ENCODE assay signal across 8 cellular contexts in the genomic region with DNA sequence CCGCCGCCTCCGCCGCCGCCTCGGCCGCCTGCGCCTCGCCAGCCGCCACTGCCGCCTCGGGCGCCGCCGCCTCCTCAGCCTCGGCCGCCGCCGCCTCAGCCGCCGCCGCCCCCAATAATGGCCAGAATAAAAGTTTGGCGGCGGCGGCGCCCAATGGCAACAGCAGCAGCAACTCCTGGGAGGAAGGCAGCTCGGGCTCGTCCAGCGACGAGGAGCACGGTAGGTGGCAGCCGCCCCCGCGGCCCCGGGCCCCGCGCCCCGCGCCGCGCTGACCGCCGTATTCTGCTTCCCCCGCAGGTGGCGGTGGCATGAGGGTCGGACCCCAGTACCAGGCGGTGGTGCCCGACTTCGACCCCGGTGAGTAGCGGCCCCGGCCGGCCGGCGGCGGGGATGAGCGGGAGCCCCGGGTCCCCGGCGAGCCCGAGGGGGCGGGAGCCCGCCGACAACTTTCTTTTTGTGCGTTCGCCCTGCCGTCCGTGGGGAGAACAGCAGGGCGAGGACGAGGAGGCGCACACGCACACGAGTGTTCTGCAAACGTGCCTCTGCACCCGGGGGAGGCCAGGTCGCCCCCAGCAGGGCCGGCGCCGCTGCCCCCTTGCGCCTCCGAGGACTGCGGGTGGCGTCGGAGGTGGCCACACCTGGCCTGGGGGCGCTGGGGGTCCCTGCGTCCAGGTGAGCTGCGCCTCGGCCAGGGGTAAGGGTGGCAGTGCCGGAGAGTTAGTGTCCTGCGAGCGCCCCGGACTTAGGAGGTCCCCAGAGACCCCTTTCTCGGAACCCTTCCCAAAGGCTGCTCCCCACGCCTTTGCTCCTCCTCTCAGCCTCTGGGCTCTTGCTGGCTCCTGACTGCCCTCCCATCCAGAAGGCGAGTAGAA. TPM values are rescaled to one million over a fixed set of nuclear protein-coding genes. Genes with fewer than 3 reads are reported as not detected.
DNase-seq lines count a peak whose midpoint lies in the region; ATAC-seq and TF ChIP-seq lines count a peak whose summit lies in the region.

No MANE protein-coding gene starts in this region.

- ATAC-seq in naive thymus-derived CD4-positive, alpha-beta T cell = peak; percentile 18

- peaks cover 0 to 3% of the 10 kb centered on the region in 2 donors for H3K4me1 ChIP-seq in esophagus (ENCODE audit: control insufficient read depth in 2 of 2, insufficient read depth in 2 of 2, low read length in 1 of 2)
- peaks cover 10 to 12% of the 10 kb centered on the region in 2 donors for H3K4me1 ChIP-seq in naive thymus-derived CD4-positive, alpha-beta T cell (ENCODE audit: control insufficient read depth in 2 of 2, insufficient read depth in 2 of 2, low read length in 2 of 2)

- peak overlapping the region; percentile 95 to 100 for H3K27ac ChIP-seq in esophagus (ENCODE audit: low read depth in 2 of 2, low read length in 1 of 2)
- peak overlapping the region; percentile 89 for H3K27ac ChIP-seq in naive thymus-derived CD4-positive, alpha-beta T cell (ENCODE audit: low read depth, low read length)

- POLR2A ChIA-PET in naive thymus-derived CD4-positive, alpha-beta T cell (lab: Charles Lee) = no interaction called here

- H3K9me3 ChIP-seq in esophagus (ENCODE audit: control insufficient read depth in 2 of 2, insufficient read depth in 1 of 2, low read depth in 1 of 2, low read length in 1 of 2) = no peaks in the 10 kb centered on the region
- H3K9me3 ChIP-seq in naive thymus-derived CD4-positive, alpha-beta T cell (ENCODE audit: control insufficient read depth in 2 of 3, low read length in 3 of 3) = no peaks in the 10 kb centered on the region

- H3K27ac Mint-ChIP-seq in HFFc6 = peak overlapping the region; percentile 56
- H3K27ac Mint-ChIP-seq in naive thymus-derived CD4-positive, alpha-beta T cell = peak overlapping the region; percentile 43 to 93 (median 84)

- peaks cover 46% of the 10 kb centered on the region for H3K4me1 Mint-ChIP-seq in HFFc6 (ENCODE audit: low read depth)
- H3K4me1 Mint-ChIP-seq in naive thymus-derived CD4-positive, alpha-beta T cell = peaks cover 15 to 34% (median 24%) of the 10 kb centered on the region in 7 donors

- intact Hi-C loops in naive thymus-derived CD4-positive, alpha-beta T cell (cut with micrococcal nuclease) = loop anchor here (1.0 to 10.0 kb wide), 16 partner anchors 24 to 833 kb away; partner anchors contain the start of genes MARK3 (in 2 of the 2), CINP (in 1 of the 2), EIF5 (in 1 of the 2) and EXOC3L4 (in 1 of the 2)

- peaks cover 10% of the 10 kb centered on the region; the same call in 1 of the 2 replicates for H3K36me3 Mint-ChIP-seq in HFFc6 (ENCODE audit: low read depth)
- no peaks in the 10 kb centered on the region for H3K36me3 Mint-ChIP-seq in naive thymus-derived CD4-positive, alpha-beta T cell

- no peaks in the 10 kb centered on the region for H3K9me3 Mint-ChIP-seq in HFFc6
- H3K9me3 Mint-ChIP-seq in naive thymus-derived CD4-positive, alpha-beta T cell = no peaks in the 10 kb centered on the region

- WGBS in esophagus, 2 donors = 0 to 1% methylated on average over 61 to 95 of the region's 95 CpGs

- CTCF ChIA-PET in naive thymus-derived CD4-positive, alpha-beta T cell (lab: Charles Lee) = interaction anchor here (1.5 kb wide), 1 partner anchor 73 kb away, joined by 3 read pairs; no protein-coding TSS in a partner anchor

- peak overlapping the region; percentile 92 for H3K4me3 Mint-ChIP-seq in HFFc6
- peak overlapping the region; percentile 74 to 95 (median 84) for H3K4me3 Mint-ChIP-seq in naive thymus-derived CD4-positive, alpha-beta T cell

- TF ChIP-seq CTCF in GM12873 (IDR thresholded peaks at IDR 0.05; ENCODE audit: insufficient read depth, low read depth, low read length, missing control alignments) (peak; percentile 47), HFFc6 (IDR thresholded peaks at IDR 0.05) (peak; percentile 73)

- H3K27me3 ChIP-seq in esophagus (ENCODE audit: control insufficient read depth in 1 of 2, insufficient read depth in 2 of 2, low read length in 2 of 2) = no peaks in the 10 kb centered on the region
- H3K27me3 ChIP-seq in naive thymus-derived CD4-positive, alpha-beta T cell (ENCODE audit: control insufficient read depth in 2 of 2, insufficient read depth in 2 of 2, low read length in 2 of 2) = no peaks in the 10 kb centered on the region

- H3K27me3 Mint-ChIP-seq in HFFc6 (ENCODE audit: insufficient read depth) = peaks cover 3% of the 10 kb centered on the region
- H3K27me3 Mint-ChIP-seq in naive thymus-derived CD4-positive, alpha-beta T cell = peaks cover 0 to 15% (median 0%) of the 10 kb centered on the region in 5 donors

- peak overlapping the region; percentile 89 to 93 for H3K4me3 ChIP-seq in esophagus (ENCODE audit: low read depth in 1 of 2, low read length in 2 of 2)
- H3K4me3 ChIP-seq in naive thymus-derived CD4-positive, alpha-beta T cell (ENCODE audit: low read length) = peak overlapping the region; percentile 43

- DNase-seq in HFFc6 (peak; percentile 36), NCI-H2107 treated with DMSO at 0.1 percent for 48 hours (lab: John Stamatoyannopoulos, UW; ENCODE audit: unreplicated experiment) (peak; percentile 47), activated T-cell treated with anti-CD3 and anti-CD28 coated beads for 48 hours (ENCODE audit: low read depth) (peak; percentile 48), NCI-H2029 (lab: John Stamatoyannopoulos, UW) (no peak)
- DNase-seq in naive thymus-derived CD4-positive, alpha-beta T cell = peak; percentile 52 to 73 (median 68)
- peak; percentile 36 to 69 (median 53) for DNase-seq in stimulated activated naive CD4-positive, alpha-beta T cell (lab: John Stamatoyannopoulos, UW)

- H3K36me3 ChIP-seq in esophagus (ENCODE audit: control insufficient read depth in 2 of 2, insufficient read depth in 2 of 2, low read length in 1 of 2) = no peaks in the 10 kb centered on the region
- H3K36me3 ChIP-seq in naive thymus-derived CD4-positive, alpha-beta T cell (ENCODE audit: control insufficient read depth in 2 of 3, insufficient read depth in 3 of 3, low read length in 3 of 3) = no peaks in the 10 kb centered on the region

RNA-seq across cellular contexts. Expression of gene RCOR1, which starts 0.8 kb away (rescaled TPM):
- 10 to 100 TPM; 24.5 to 27.6 (median 25.1) TPM for total RNA-seq in HFFc6 (2021; fragmentation: NEBNext Ultra II Directional; extraction: Animal tissue kit (Norgen Biotek cat#: 25700))
- polyA plus RNA-seq in esophagus = 10 to 100 TPM; 11.8 to 19.3 TPM
- total RNA-seq in naive thymus-derived CD4-positive, alpha-beta T cell = 10 to 100 TPM; 19.0 to 34.4 (median 23.7) TPM
- polyA plus RNA-seq in naive thymus-derived CD4-positive, alpha-beta T cell = 1 to 10 TPM in 1 of 2 donors, under 1 TPM in 1; 0.63 to 1.2 TPM
